1 cellular context compared by ENCODE assay signal in genomic region chr2:137976274-137976673, GRCh38.
TF ChIP-seq lines count a peak whose summit lies in the region.

No MANE protein-coding gene starts in this region.

TF ChIP-seq in HepG2, 621 proteins besides CTCF, POLR2A, EP300 and RAD21:
- TF ChIP-seq ZNF816 (CRISPR knock-in tag; IDR thresholded peaks at IDR 0.05; ENCODE audit: borderline replicate concordance) (no peak), ZNF800 (CRISPR knock-in tag; IDR thresholded peaks at IDR 0.05) (0 out of 2 replicates have a peak, but pooled peaks have one; percentile 6), AGO2 (optimal IDR thresholded peaks at IDR 0.05; ENCODE audit: low read depth, low read length) (peak; percentile 12), RBFOX2 (IDR thresholded peaks at IDR 0.05; ENCODE audit: low read depth, low read length) (peak; percentile 14; the same call in 1 of the 2 replicates), CREB1 (IDR thresholded peaks at IDR 0.05) (no peak), CREB1 (CRISPR knock-in tag; IDR thresholded peaks at IDR 0.05) (0 out of 2 replicates have a peak, but pooled peaks have one; percentile 10), RBM22 (optimal IDR thresholded peaks at IDR 0.05; ENCODE audit: low read length) (peak; percentile 40), ZBTB42 (CRISPR knock-in tag; IDR thresholded peaks at IDR 0.05) (no peak), POLR2AphosphoS5 (IDR thresholded peaks at IDR 0.05; ENCODE audit: low read depth, low read length) (0 out of 2 replicates have a peak, but pooled peaks have one; percentile 13)
